In the genomic region with DNA sequence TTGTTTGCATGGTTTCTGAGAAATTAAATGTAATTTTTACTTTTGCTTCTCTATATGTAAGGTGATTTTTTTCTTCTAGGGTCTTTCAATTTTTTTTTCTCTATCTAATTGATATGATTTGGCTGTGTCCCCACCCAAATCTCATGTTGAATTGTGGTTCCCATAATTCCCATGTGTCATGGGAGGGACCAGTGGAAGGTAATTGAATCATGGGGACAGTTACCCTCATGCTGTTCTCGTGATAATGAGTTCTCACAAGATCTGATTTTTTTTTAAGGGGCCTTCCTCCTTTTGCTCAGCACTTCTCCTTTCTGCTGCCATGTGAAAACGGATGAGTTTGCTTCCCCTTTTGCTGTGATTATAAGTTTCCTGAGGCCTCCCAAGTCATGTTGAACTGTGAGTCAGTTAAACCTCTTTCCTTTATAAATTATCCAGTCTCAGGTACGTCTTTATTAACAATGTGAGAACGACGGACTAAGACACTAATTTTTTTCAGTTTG, we compare ENCODE assay signal across 1 cellular context.
TF ChIP-seq lines count a peak whose summit lies in the region.

No MANE protein-coding gene starts in this region.

TF ChIP-seq in HepG2, 621 proteins besides CTCF, POLR2A, EP300 and RAD21 (continued from another document):
- TF ChIP-seq, protein P1, sequence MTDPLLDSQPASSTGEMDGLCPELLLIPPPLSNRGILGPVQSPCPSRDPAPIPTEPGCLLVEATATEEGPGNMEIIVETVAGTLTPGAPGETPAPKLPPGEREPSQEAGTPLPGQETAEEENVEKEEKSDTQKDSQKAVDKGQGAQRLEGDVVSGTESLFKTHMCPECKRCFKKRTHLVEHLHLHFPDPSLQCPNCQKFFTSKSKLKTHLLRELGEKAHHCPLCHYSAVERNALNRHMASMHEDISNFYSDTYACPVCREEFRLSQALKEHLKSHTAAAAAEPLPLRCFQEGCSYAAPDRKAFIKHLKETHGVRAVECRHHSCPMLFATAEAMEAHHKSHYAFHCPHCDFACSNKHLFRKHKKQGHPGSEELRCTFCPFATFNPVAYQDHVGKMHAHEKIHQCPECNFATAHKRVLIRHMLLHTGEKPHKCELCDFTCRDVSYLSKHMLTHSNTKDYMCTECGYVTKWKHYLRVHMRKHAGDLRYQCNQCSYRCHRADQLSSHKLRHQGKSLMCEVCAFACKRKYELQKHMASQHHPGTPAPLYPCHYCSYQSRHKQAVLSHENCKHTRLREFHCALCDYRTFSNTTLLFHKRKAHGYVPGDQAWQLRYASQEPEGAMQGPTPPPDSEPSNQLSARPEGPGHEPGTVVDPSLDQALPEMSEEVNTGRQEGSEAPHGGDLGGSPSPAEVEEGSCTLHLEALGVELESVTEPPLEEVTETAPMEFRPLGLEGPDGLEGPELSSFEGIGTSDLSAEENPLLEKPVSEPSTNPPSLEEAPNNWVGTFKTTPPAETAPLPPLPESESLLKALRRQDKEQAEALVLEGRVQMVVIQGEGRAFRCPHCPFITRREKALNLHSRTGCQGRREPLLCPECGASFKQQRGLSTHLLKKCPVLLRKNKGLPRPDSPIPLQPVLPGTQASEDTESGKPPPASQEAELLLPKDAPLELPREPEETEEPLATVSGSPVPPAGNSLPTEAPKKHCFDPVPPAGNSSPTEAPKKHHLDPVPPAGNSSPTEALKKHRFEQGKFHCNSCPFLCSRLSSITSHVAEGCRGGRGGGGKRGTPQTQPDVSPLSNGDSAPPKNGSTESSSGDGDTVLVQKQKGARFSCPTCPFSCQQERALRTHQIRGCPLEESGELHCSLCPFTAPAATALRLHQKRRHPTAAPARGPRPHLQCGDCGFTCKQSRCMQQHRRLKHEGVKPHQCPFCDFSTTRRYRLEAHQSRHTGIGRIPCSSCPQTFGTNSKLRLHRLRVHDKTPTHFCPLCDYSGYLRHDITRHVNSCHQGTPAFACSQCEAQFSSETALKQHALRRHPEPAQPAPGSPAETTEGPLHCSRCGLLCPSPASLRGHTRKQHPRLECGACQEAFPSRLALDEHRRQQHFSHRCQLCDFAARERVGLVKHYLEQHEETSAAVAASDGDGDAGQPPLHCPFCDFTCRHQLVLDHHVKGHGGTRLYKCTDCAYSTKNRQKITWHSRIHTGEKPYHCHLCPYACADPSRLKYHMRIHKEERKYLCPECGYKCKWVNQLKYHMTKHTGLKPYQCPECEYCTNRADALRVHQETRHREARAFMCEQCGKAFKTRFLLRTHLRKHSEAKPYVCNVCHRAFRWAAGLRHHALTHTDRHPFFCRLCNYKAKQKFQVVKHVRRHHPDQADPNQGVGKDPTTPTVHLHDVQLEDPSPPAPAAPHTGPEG (CRISPR knock-in tag; IDR thresholded peaks at IDR 0.05) = no peak
- TF ChIP-seq HNF4A (CRISPR knock-in tag; IDR thresholded peaks at IDR 0.05) = no peak
- TF ChIP-seq, protein P2, sequence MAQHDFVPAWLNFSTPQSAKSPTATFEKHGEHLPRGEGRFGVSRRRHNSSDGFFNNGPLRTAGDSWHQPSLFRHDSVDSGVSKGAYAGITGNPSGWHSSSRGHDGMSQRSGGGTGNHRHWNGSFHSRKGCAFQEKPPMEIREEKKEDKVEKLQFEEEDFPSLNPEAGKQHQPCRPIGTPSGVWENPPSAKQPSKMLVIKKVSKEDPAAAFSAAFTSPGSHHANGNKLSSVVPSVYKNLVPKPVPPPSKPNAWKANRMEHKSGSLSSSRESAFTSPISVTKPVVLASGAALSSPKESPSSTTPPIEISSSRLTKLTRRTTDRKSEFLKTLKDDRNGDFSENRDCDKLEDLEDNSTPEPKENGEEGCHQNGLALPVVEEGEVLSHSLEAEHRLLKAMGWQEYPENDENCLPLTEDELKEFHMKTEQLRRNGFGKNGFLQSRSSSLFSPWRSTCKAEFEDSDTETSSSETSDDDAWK (CRISPR knock-in tag; IDR thresholded peaks at IDR 0.05) = no peak
- TF ChIP-seq, protein P3, sequence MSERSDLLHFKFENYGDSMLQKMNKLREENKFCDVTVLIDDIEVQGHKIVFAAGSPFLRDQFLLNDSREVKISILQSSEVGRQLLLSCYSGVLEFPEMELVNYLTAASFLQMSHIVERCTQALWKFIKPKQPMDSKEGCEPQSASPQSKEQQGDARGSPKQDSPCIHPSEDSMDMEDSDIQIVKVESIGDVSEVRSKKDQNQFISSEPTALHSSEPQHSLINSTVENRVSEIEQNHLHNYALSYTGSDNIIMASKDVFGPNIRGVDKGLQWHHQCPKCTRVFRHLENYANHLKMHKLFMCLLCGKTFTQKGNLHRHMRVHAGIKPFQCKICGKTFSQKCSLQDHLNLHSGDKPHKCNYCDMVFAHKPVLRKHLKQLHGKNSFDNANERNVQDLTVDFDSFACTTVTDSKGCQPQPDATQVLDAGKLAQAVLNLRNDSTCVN (CRISPR knock-in tag; IDR thresholded peaks at IDR 0.05; ENCODE audit: borderline replicate concordance) = no peak
